Comparison of ENCODE assay signal across 1 cellular context in genomic region chr19:40381321-40381720, GRCh38.
TF ChIP-seq lines count a peak whose summit lies in the region.

No MANE protein-coding gene starts in this region.

TF ChIP-seq in WTC11, 78 proteins besides CTCF, POLR2A, EP300 and RAD21 (continued from another document):
- no peak for TF ChIP-seq AFF4 (CRISPR knock-in tag; IDR thresholded peaks at IDR 0.05; ENCODE audit: borderline replicate concordance)
- TF ChIP-seq MAX (CRISPR knock-in tag; IDR thresholded peaks at IDR 0.05), result no peak
- no peak for TF ChIP-seq GRHL2 (CRISPR knock-in tag; IDR thresholded peaks at IDR 0.05; ENCODE audit: insufficient replicate concordance, severe bottlenecking)
- TF ChIP-seq ZNF512 (CRISPR knock-in tag; IDR thresholded peaks at IDR 0.05; ENCODE audit: borderline replicate concordance), result no peak
- no peak for TF ChIP-seq ZNF317 (CRISPR knock-in tag; IDR thresholded peaks at IDR 0.05; ENCODE audit: borderline replicate concordance, low read depth)
- no peak for TF ChIP-seq CREB1 (CRISPR knock-in tag; IDR thresholded peaks at IDR 0.05)
- TF ChIP-seq NFATC4 (CRISPR knock-in tag; IDR thresholded peaks at IDR 0.05), result no peak
- no peak for TF ChIP-seq CDX4 (CRISPR knock-in tag; IDR thresholded peaks at IDR 0.05; ENCODE audit: borderline replicate concordance)
- TF ChIP-seq ZNF263 (CRISPR knock-in tag; IDR thresholded peaks at IDR 0.05; ENCODE audit: low read depth), result no peak
